ENCODE assay signal across 34 cellular contexts in the genomic region with DNA sequence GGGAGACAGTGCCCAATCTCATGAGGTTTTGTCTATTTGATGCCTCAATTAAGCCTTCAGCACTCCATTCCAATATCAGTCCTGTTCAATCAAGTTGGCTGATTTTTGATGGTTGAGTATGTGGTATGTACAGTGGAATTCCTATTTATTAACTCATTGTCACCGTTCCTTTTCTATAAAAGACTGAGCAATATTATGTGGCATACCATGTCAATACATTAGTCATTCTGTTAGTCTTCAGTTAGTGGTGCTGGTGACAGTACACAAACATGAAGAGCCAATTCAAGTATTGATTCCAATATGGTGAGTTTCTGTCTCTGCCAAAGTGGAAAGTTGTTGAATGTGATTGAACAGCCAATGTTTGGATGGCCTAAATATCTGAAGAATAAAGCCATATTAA.
"Had no signal": no experiment of that assay in that cellular context is flagged by ENCODE, and none has a peak within 500 bp of the region (broad histone marks: within the 10 kb centered on the region; RNA-seq: fewer than 3 reads in every experiment).

No MANE protein-coding gene starts in this region.

- H3K36me3 ChIP-seq: adrenal gland, brain microvascular endothelial cell, breast epithelium had no signal

- H3K4me3 ChIP-seq: adrenal gland, body of pancreas, breast epithelium had no signal

- H3K4me3 Mint-ChIP-seq: activated CD4-positive, alpha-beta memory T cell treated with anti-CD3 and anti-CD28 coated beads, Interleukin-2, amount 10 ng/mL, durations not matched to agents 7 days and 5 days; activated CD4-positive, alpha-beta T cell treated with anti-CD3 and anti-CD28 coated beads for 36 hours; activated CD4-positive, alpha-beta T cell treated with anti-CD3 and anti-CD28 coated beads, Interleukin-2, amount 10 ng/mL, durations not matched to agents 7 days and 5 days; activated CD8-positive, alpha-beta memory T cell treated with anti-CD3 and anti-CD28 coated beads, Interleukin-2, amount 10 ng/mL, durations not matched to agents 7 days and 5 days; activated CD8-positive, alpha-beta T cell treated with anti-CD3 and anti-CD28 coated beads, Interleukin-2, amount 10 ng/mL, durations not matched to agents 7 days and 5 days; activated naive CD4-positive, alpha-beta T cell treated with anti-CD3 and anti-CD28 coated beads for 36 hours; activated naive CD8-positive, alpha-beta T cell treated with anti-CD3 and anti-CD28 coated beads for 36 hours; activated T-cell treated with anti-CD3 and anti-CD28 coated beads, Interleukin-2, amount 50 U/mL, for 24 hours; T-helper 1 cell treated with Interleukin-12 subunit alpha and Interleukin-12 subunit beta and Interleukin-4 antibody, amounts not matched to agents 30 μg/mL and 1 μg/mL, for 36 hours; T-helper 2 cell treated with Interferon-gamma antibody and Interleukin-4, amounts not matched to agents 5 μg/mL and 100 μg/mL, for 36 hours had no signal

- H3K27me3 Mint-ChIP-seq: activated CD4-positive, alpha-beta memory T cell treated with anti-CD3 and anti-CD28 coated beads, Interleukin-2, amount 10 ng/mL, durations not matched to agents 7 days and 5 days; activated CD4-positive, alpha-beta T cell treated with anti-CD3 and anti-CD28 coated beads for 36 hours; activated CD4-positive, alpha-beta T cell treated with anti-CD3 and anti-CD28 coated beads, Interleukin-2, amount 10 ng/mL, durations not matched to agents 7 days and 5 days; activated CD8-positive, alpha-beta memory T cell treated with anti-CD3 and anti-CD28 coated beads, Interleukin-2, amount 10 ng/mL, durations not matched to agents 7 days and 5 days; activated naive CD8-positive, alpha-beta T cell treated with anti-CD3 and anti-CD28 coated beads for 36 hours; activated T-cell treated with anti-CD3 and anti-CD28 coated beads, Interleukin-2, amount 50 U/mL, for 24 hours had no signal

- H3K27ac Mint-ChIP-seq: activated CD4-positive, alpha-beta memory T cell treated with anti-CD3 and anti-CD28 coated beads, Interleukin-2, amount 10 ng/mL, durations not matched to agents 7 days and 5 days; activated CD4-positive, alpha-beta T cell treated with anti-CD3 and anti-CD28 coated beads for 36 hours; activated CD4-positive, alpha-beta T cell treated with anti-CD3 and anti-CD28 coated beads, Interleukin-2, amount 10 ng/mL, durations not matched to agents 7 days and 5 days; activated CD8-positive, alpha-beta memory T cell treated with anti-CD3 and anti-CD28 coated beads, Interleukin-2, amount 10 ng/mL, durations not matched to agents 7 days and 5 days; activated CD8-positive, alpha-beta T cell treated with anti-CD3 and anti-CD28 coated beads, Interleukin-2, amount 10 ng/mL, durations not matched to agents 7 days and 5 days; activated naive CD4-positive, alpha-beta T cell treated with anti-CD3 and anti-CD28 coated beads for 36 hours; activated naive CD4-positive, alpha-beta T cell treated with anti-CD3 and anti-CD28 coated beads, Interleukin-2, amount 50 U/mL, for 72 hours; activated naive CD8-positive, alpha-beta T cell treated with anti-CD3 and anti-CD28 coated beads for 36 hours; activated T-cell treated with anti-CD3 and anti-CD28 coated beads, Interleukin-2, amount 50 U/mL, for 24 hours; T-helper 1 cell treated with Interleukin-12 subunit alpha and Interleukin-12 subunit beta and Interleukin-4 antibody, amounts not matched to agents 30 μg/mL and 1 μg/mL, for 36 hours; T-helper 2 cell treated with Interferon-gamma antibody and Interleukin-4, amounts not matched to agents 5 μg/mL and 100 μg/mL, for 36 hours had no signal

- ATAC-seq: activated CD4-positive, alpha-beta T cell treated with anti-CD3 and anti-CD28 coated beads for 36 hours; activated CD4-positive, CD25-positive, alpha-beta regulatory T cell treated with anti-CD3 and anti-CD28 coated beads, Interleukin-2, amount 50 U/mL, for 24 hours; activated CD8-positive, alpha-beta memory T cell treated with anti-CD3 and anti-CD28 coated beads, Interleukin-2, amount 10 ng/mL, durations not matched to agents 7 days and 5 days; activated CD8-positive, alpha-beta T cell treated with anti-CD3 and anti-CD28 coated beads, Interleukin-2, amount 10 ng/mL, durations not matched to agents 7 days and 5 days; activated naive CD4-positive, alpha-beta T cell treated with anti-CD3 and anti-CD28 coated beads, Interleukin-2, amount 50 U/mL, for 72 hours; body of pancreas had no signal

- H3K36me3 Mint-ChIP-seq: activated CD8-positive, alpha-beta memory T cell treated with anti-CD3 and anti-CD28 coated beads, Interleukin-2, amount 10 ng/mL, durations not matched to agents 7 days and 5 days; activated naive CD4-positive, alpha-beta T cell treated with anti-CD3 and anti-CD28 coated beads, Interleukin-2, amount 50 U/mL, for 72 hours; activated naive CD8-positive, alpha-beta T cell treated with anti-CD3 and anti-CD28 coated beads for 36 hours had no signal

- DNase-seq: activated CD4-positive, alpha-beta memory T cell treated with anti-CD3 and anti-CD28 coated beads, Interleukin-2, amount 10 ng/mL, durations not matched to agents 7 days and 5 days; activated CD4-positive, alpha-beta T cell treated with anti-CD3 and anti-CD28 coated beads for 1 hour; activated CD4-positive, alpha-beta T cell treated with anti-CD3 and anti-CD28 coated beads for 36 hours; activated CD4-positive, alpha-beta T cell treated with anti-CD3 and anti-CD28 coated beads for 48 hours; activated CD4-positive, alpha-beta T cell treated with anti-CD3 and anti-CD28 coated beads, Interleukin-2, amount 10 ng/mL, durations not matched to agents 7 days and 5 days; activated CD4-positive, alpha-beta T cell treated with anti-CD3 and anti-CD28 coated beads, Interleukin-2, amount 50 U/mL, for 48 hours; activated CD4-positive, CD25-positive, alpha-beta regulatory T cell; activated CD8-positive, alpha-beta memory T cell treated with anti-CD3 and anti-CD28 coated beads for 24 hours; activated CD8-positive, alpha-beta memory T cell treated with anti-CD3 and anti-CD28 coated beads, Interleukin-2, amount 10 ng/mL, durations not matched to agents 7 days and 5 days; activated CD8-positive, alpha-beta memory T cell treated with anti-CD3 and anti-CD28 coated beads, Interleukin-2, amount 50 U/mL, for 48 hours; activated CD8-positive, alpha-beta T cell treated with anti-CD3 and anti-CD28 coated beads, Interleukin-2, amount 10 ng/mL, durations not matched to agents 7 days and 5 days; activated effector memory CD4-positive, alpha-beta T cell treated with anti-CD3 and anti-CD28 coated beads, Interleukin-2, amount 50 U/mL, for 16 hours; activated gamma-delta T cell treated with Interleukin-2 at 50 U/mL for 16 hours; activated naive CD4-positive, alpha-beta T cell; activated naive CD4-positive, alpha-beta T cell treated with anti-CD3 and anti-CD28 coated beads for 36 hours; activated naive CD4-positive, alpha-beta T cell treated with anti-CD3 and anti-CD28 coated beads, Interleukin-2, amount 50 U/mL, for 16 hours; activated naive CD8-positive, alpha-beta T cell treated with anti-CD3 and anti-CD28 coated beads for 36 hours; activated T-cell treated with anti-CD3 and anti-CD28 coated beads, Interleukin-2, amount 50 U/mL, for 24 hours; activated T-cell treated with anti-CD3 and anti-CD28 coated beads, Interleukin-2, amount 50 U/mL, for 48 hours; adrenal gland; amniotic stem cell; aorta; body of pancreas; brain microvascular endothelial cell; central memory CD4-positive, alpha-beta T cell; T-helper 1 cell; T-helper 2 cell; T-helper 9 cell had no signal

- H3K4me1 ChIP-seq: adrenal gland, body of pancreas, breast epithelium had no signal

- H3K27me3 ChIP-seq: adrenal gland, body of pancreas, brain microvascular endothelial cell, breast epithelium had no signal

- H3K9me3 Mint-ChIP-seq: activated naive CD8-positive, alpha-beta T cell treated with anti-CD3 and anti-CD28 coated beads for 36 hours had no signal

- H3K27ac ChIP-seq: adrenal gland, body of pancreas, brain microvascular endothelial cell, breast epithelium, VCaP had no signal

- H3K4me1 Mint-ChIP-seq: activated CD4-positive, alpha-beta memory T cell treated with anti-CD3 and anti-CD28 coated beads, Interleukin-2, amount 10 ng/mL, durations not matched to agents 7 days and 5 days; activated CD4-positive, alpha-beta T cell treated with anti-CD3 and anti-CD28 coated beads for 36 hours; activated CD4-positive, alpha-beta T cell treated with anti-CD3 and anti-CD28 coated beads, Interleukin-2, amount 10 ng/mL, durations not matched to agents 7 days and 5 days; activated CD8-positive, alpha-beta memory T cell treated with anti-CD3 and anti-CD28 coated beads, Interleukin-2, amount 10 ng/mL, durations not matched to agents 7 days and 5 days; activated naive CD8-positive, alpha-beta T cell treated with anti-CD3 and anti-CD28 coated beads for 36 hours had no signal

- H3K9me3 ChIP-seq: adrenal gland, body of pancreas, breast epithelium had no signal
